Comparison of ENCODE assay signal across 11 cellular contexts in genomic region chr2:239285932-239286230, GRCh38.
DNase-seq lines count a peak whose midpoint lies in the region; ATAC-seq and TF ChIP-seq lines count a peak whose summit lies in the region.
"Had no signal": no experiment of that assay in that cellular context is flagged by ENCODE, and none has a peak within 500 bp of the region (broad histone marks: within the 10 kb centered on the region; RNA-seq: fewer than 3 reads in every experiment).

No MANE protein-coding gene starts in this region.

- TF ChIP-seq POLR2A in NB4 (IDR thresholded peaks at IDR 0.05; ENCODE audit: extremely low read depth, insufficient read length) (no peak), gastrocnemius medialis (IDR thresholded peaks at IDR 0.05) (no peak)

- peak overlapping the region in 6 of 8 donors; percentile 8 to 84 (median 45) for H3K27ac Mint-ChIP-seq in CD8-positive, alpha-beta memory T cell

- DNase-seq in CD8-positive, alpha-beta memory T cell = no peak
- DNase-seq in NB4 (ENCODE audit: low read depth) (no peak), choroid plexus epithelial cell (ENCODE audit: low read depth) (no peak), gastrocnemius medialis (no peak), cerebellar cortex (ENCODE audit: low spot score) (no peak)
- DNase-seq: NCI-H446, retina had no signal

- intact Hi-C loops in gastrocnemius medialis (cut with DNase I; ENCODE audit: low total_unique reads) = no loop called here

- H3K4me3 ChIP-seq in CD8-positive, alpha-beta memory T cell (ENCODE audit: low read length) = peak overlapping the region; percentile 37
- peak overlapping the region; percentile 44 for H3K4me3 ChIP-seq in NB4 (ENCODE audit: low read depth, low read length)
- H3K4me3 ChIP-seq in choroid plexus epithelial cell (ENCODE audit: low read depth, low read length) = peak overlapping the region; percentile 12
- no peak overlapping the region for H3K4me3 ChIP-seq in gastrocnemius medialis

- H3K27ac ChIP-seq in CD8-positive, alpha-beta memory T cell (ENCODE audit: low read depth, low read length) = no peak overlapping the region
- H3K27ac ChIP-seq in gastrocnemius medialis = peak overlapping the region; percentile 94 to 99 (median 98)
- H3K27ac ChIP-seq: epithelial cell of prostate, vagina had no signal

- no peaks in the 10 kb centered on the region for H3K9me3 Mint-ChIP-seq in CD8-positive, alpha-beta memory T cell

- POLR2A ChIA-PET in CD8-positive, alpha-beta memory T cell (lab: Charles Lee) = interaction anchor here (0.8 kb wide), 1 partner anchor 22 kb away, joined by 3 read pairs; no protein-coding TSS in a partner anchor

- H3K4me1 ChIP-seq in CD8-positive, alpha-beta memory T cell (ENCODE audit: insufficient read depth, low read length) = peaks cover 68% of the 10 kb centered on the region
- H3K4me1 ChIP-seq in gastrocnemius medialis = peaks cover 72 to 75% of the 10 kb centered on the region in 2 donors

- peaks cover 0 to 2% (median 0%) of the 10 kb centered on the region in 3 donors for H3K36me3 Mint-ChIP-seq in CD8-positive, alpha-beta memory T cell

- peaks cover 53 to 70% (median 63%) of the 10 kb centered on the region in 3 donors for H3K4me1 Mint-ChIP-seq in CD8-positive, alpha-beta memory T cell

- CTCF ChIA-PET in CD8-positive, alpha-beta memory T cell (lab: Charles Lee) = interaction anchor here (1.7 kb wide), 1 partner anchor 11 kb away, joined by 8 read pairs; no protein-coding TSS in a partner anchor

- H3K27me3 ChIP-seq in CD8-positive, alpha-beta memory T cell (ENCODE audit: insufficient read depth, low read length, poor library complexity, severe bottlenecking) = no peaks in the 10 kb centered on the region
- no peaks in the 10 kb centered on the region for H3K27me3 ChIP-seq in gastrocnemius medialis
- H3K27me3 ChIP-seq: vagina had no signal

- H3K9me3 ChIP-seq in CD8-positive, alpha-beta memory T cell (ENCODE audit: low read length) = no peaks in the 10 kb centered on the region
- no peaks in the 10 kb centered on the region for H3K9me3 ChIP-seq in gastrocnemius medialis
- H3K9me3 ChIP-seq: vagina had no signal

- TF ChIP-seq CTCF in NB4 (IDR thresholded peaks at IDR 0.05; ENCODE audit: low read depth, low read length) (no peak), choroid plexus epithelial cell (conservative IDR thresholded peaks at IDR 0.05; ENCODE audit: low read depth, low read length) (no peak), gastrocnemius medialis (IDR thresholded peaks at IDR 0.05 in 4 of 5, conservative IDR thresholded peaks at IDR 0.05 in 1 of 5) (no peak)

- peak overlapping the region; percentile 63 to 86 (median 79) for H3K4me3 Mint-ChIP-seq in CD8-positive, alpha-beta memory T cell

- ATAC-seq in gastrocnemius medialis = no peak
- no peak for ATAC-seq in HG03159 (IDR thresholded peaks at IDR 0.05; ENCODE audit: unreplicated experiment)
- no peak for ATAC-seq in HG03460 (IDR thresholded peaks at IDR 0.05; ENCODE audit: unreplicated experiment)

- H3K27me3 Mint-ChIP-seq in CD8-positive, alpha-beta memory T cell = no peaks in the 10 kb centered on the region

- H3K36me3 ChIP-seq in CD8-positive, alpha-beta memory T cell (ENCODE audit: insufficient read depth, low read length) = no peaks in the 10 kb centered on the region
- H3K36me3 ChIP-seq in gastrocnemius medialis = no peaks in the 10 kb centered on the region
- H3K36me3 ChIP-seq: vagina had no signal

- in situ Hi-C loops in gastrocnemius medialis (cut with MboI; ENCODE audit: low sequenced_read_pairs in 4 of 4) = no loop called here

Comparison
In these comparisons a context has a peak if more than half of its experiments do, and no peak if none do; other contexts are left out.
1. H3K4me3 ChIP-seq: peak in CD8-positive, alpha-beta memory T cell (single experiment), NB4 (single experiment) and choroid plexus epithelial cell (single experiment); none in gastrocnemius medialis (0 of 4).